Comparison of ENCODE assay signal across 20 cellular contexts in genomic region chr3:82224661-82225060, GRCh38.
"Had no signal": no experiment of that assay in that cellular context is flagged by ENCODE, and none has a peak within 500 bp of the region (broad histone marks: within the 10 kb centered on the region; RNA-seq: fewer than 3 reads in every experiment).

No MANE protein-coding gene starts in this region.

- H3K9me3 ChIP-seq: prostate gland, right lobe of liver, thoracic aorta, transverse colon had no signal

- H3K4me1 ChIP-seq: parathyroid adenoma, prostate gland, stomach, transverse colon had no signal

- H3K4me3 ChIP-seq: dorsolateral prefrontal cortex, hepatocyte, lung, prostate gland, right lobe of liver, stomach, thoracic aorta, transverse colon had no signal

- H3K27ac ChIP-seq: dorsolateral prefrontal cortex, hepatocyte, parathyroid adenoma, prostate gland, right lobe of liver, stomach, thoracic aorta, transverse colon had no signal

- DNase-seq: cortex of kidney; dorsolateral prefrontal cortex; effector CD8-positive, alpha-beta T cell; foreskin melanocyte; head of caudate nucleus; kidney glomerular epithelial cell; mesenchymal stem cell; naive B cell; occipital lobe; right lobe of liver; stimulated activated CD4-positive, alpha-beta T cell treated with anti-CD3 and anti-CD28 coated beads, Interleukin-4, amount 100 ng/mL, for 4 hours; stimulated activated naive B cell treated with anti-CD40 and anti-IgM and Interleukin-4, amounts not matched to agents 10 μg/mL and 1 μg/mL and 100 μg/mL, for 72 hours; stomach; substantia nigra; transverse colon had no signal

- ATAC-seq: stimulated activated naive B cell treated with anti-CD40 and anti-IgM and Interleukin-4, amounts not matched to agents 10 μg/mL and 1 μg/mL and 100 μg/mL, for 72 hours had no signal

- H3K9ac ChIP-seq: parathyroid adenoma had no signal

- H3K36me3 ChIP-seq: prostate gland, right lobe of liver, stomach, thoracic aorta, transverse colon had no signal

- H3K4me2 ChIP-seq: hepatocyte had no signal

- H3K27me3 ChIP-seq: dorsolateral prefrontal cortex, hepatocyte, right lobe of liver, stomach, transverse colon had no signal

- H3K79me2 ChIP-seq: hepatocyte, parathyroid adenoma had no signal
